Comparison of ENCODE assay signal across 21 cellular contexts in genomic region chr1:15123925-15124324, GRCh38. TPM values are rescaled to one million over a fixed set of nuclear protein-coding genes. Genes with fewer than 3 reads are reported as not detected.
DNase-seq lines count a peak whose midpoint lies in the region; ATAC-seq and TF ChIP-seq lines count a peak whose summit lies in the region.
"Had no signal": no experiment of that assay in that cellular context is flagged by ENCODE, and none has a peak within 500 bp of the region (broad histone marks: within the 10 kb centered on the region; RNA-seq: fewer than 3 reads in every experiment).

No MANE protein-coding gene starts in this region.

- no peaks in the 10 kb centered on the region for H3K27me3 Mint-ChIP-seq in Caco-2 (ENCODE audit: insufficient read depth, unreplicated experiment)

- no TSS peak for BruUV-seq in Caco-2 (replicated peaks; lab: Mats Ljungman, UMichigan)

- H3K4me3 Mint-ChIP-seq in Caco-2 (ENCODE audit: unreplicated experiment): no peak overlapping the region
- H3K4me3 Mint-ChIP-seq: CD14-positive monocyte; CD4-positive, alpha-beta T cell; CD8-positive, alpha-beta memory T cell had no signal

- POLR2A ChIA-PET in Caco-2 (lab: Charles Lee): no interaction called here

- H3K79me2 ChIP-seq in osteoblast (ENCODE audit: insufficient read depth, low read length): no peaks in the 10 kb centered on the region

- no peaks in the 10 kb centered on the region for H3K9me3 Mint-ChIP-seq in Caco-2 (ENCODE audit: unreplicated experiment)
- H3K9me3 Mint-ChIP-seq: CD14-positive monocyte; CD4-positive, alpha-beta T cell; CD8-positive, alpha-beta memory T cell had no signal

- H3K4me2 ChIP-seq in osteoblast (ENCODE audit: insufficient read depth, low read length): no peak overlapping the region
- H3K4me2 ChIP-seq: A549; BLaER1 treated with 17β-estradiol and CSF1 and Interleukin-3, amounts not matched to agents 10 nM and 100 nM had no signal

- H3K36me3 ChIP-seq in osteoblast (ENCODE audit: insufficient read depth, low read length): no peaks in the 10 kb centered on the region
- no peaks in the 10 kb centered on the region for H3K36me3 ChIP-seq in Caco-2 (ENCODE audit: control insufficient read depth, insufficient read depth, low read length)
- H3K36me3 ChIP-seq: BE2C; BLaER1 treated with 17β-estradiol and CSF1 and Interleukin-3, amounts not matched to agents 10 nM and 100 nM had no signal

- CTCF ChIA-PET in Caco-2 (lab: Charles Lee): no interaction called here

- no peak overlapping the region for H3K27ac Mint-ChIP-seq in Caco-2 (ENCODE audit: unreplicated experiment)
- H3K27ac Mint-ChIP-seq: CD14-positive monocyte; CD4-positive, alpha-beta T cell; CD8-positive, alpha-beta memory T cell had no signal

- H3K9me3 ChIP-seq in osteoblast (ENCODE audit: low read depth, low read length) (no peaks in the 10 kb centered on the region), Caco-2 (no peaks in the 10 kb centered on the region)
- H3K9me3 ChIP-seq: A549; BE2C; BLaER1 treated with 17β-estradiol and CSF1 and Interleukin-3, amounts not matched to agents 10 nM and 100 nM had no signal

- ATAC-seq in left ventricle myocardium superior (peak; percentile 26), left cardiac atrium (no peak)
- ATAC-seq: A549 had no signal

- H3K4me1 Mint-ChIP-seq in Caco-2 (ENCODE audit: low read depth, unreplicated experiment): no peaks in the 10 kb centered on the region
- H3K4me1 Mint-ChIP-seq: CD14-positive monocyte; CD8-positive, alpha-beta memory T cell had no signal

- DNase-seq in NCI-H2227 (lab: John Stamatoyannopoulos, UW; ENCODE audit: unreplicated experiment): peak; percentile 46
- DNase-seq in NCI-H2227 treated with DMSO at 0.1 percent for 48 hours (lab: John Stamatoyannopoulos, UW): no peak
- no peak for DNase-seq in left ventricle myocardium superior
- DNase-seq in left cardiac atrium: no peak
- peak; percentile 81 for DNase-seq in NCI-H69 (lab: John Stamatoyannopoulos, UW)
- peak; percentile 47 for DNase-seq in osteoblast (ENCODE audit: insufficient read length, low spot score, missing footprints)
- DNase-seq in Caco-2: no peak
- DNase-seq in NCI-H526 treated with DMSO at 0.1 percent for 48 hours (lab: John Stamatoyannopoulos, UW): no peak
- DNase-seq: 8988T; ACHN; AML-193; BE2C; CD4-positive, alpha-beta T cell; CD8-positive, alpha-beta memory T cell; DMS153; DND-41; GM23248; HCEC 1CT had no signal

- H3K27me3 ChIP-seq in osteoblast (ENCODE audit: insufficient read depth, low read length): peaks cover 17% of the 10 kb centered on the region
- H3K27me3 ChIP-seq in Caco-2 (replicated peaks; ENCODE audit: control insufficient read depth, insufficient read depth, low read length): no peaks in the 10 kb centered on the region
- H3K27me3 ChIP-seq: BE2C; BLaER1 treated with 17β-estradiol and CSF1 and Interleukin-3, amounts not matched to agents 10 nM and 100 nM had no signal

- intact Hi-C loops in left ventricle myocardium superior (cut with micrococcal nuclease): no loop called here
- intact Hi-C loops in left cardiac atrium (cut with DNase I): loop anchor here in 1 of 2 donors (10.0 kb wide), 1 partner anchor 181 kb away; no protein-coding TSS in a partner anchor
- intact Hi-C loops in Caco-2 (cut with micrococcal nuclease; ENCODE audit: unreplicated experiment): no loop called here

- H4K20me1 ChIP-seq in osteoblast (ENCODE audit: insufficient read depth, low read length): no peaks in the 10 kb centered on the region
- H4K20me1 ChIP-seq: BLaER1 treated with 17β-estradiol and CSF1 and Interleukin-3, amounts not matched to agents 10 nM and 100 nM had no signal

- no peak overlapping the region for H2AFZ ChIP-seq in osteoblast (ENCODE audit: low read length)
- H2AFZ ChIP-seq: GM23248 had no signal

- no peaks in the 10 kb centered on the region for H3K4me1 ChIP-seq in osteoblast (ENCODE audit: insufficient read depth, low read length)
- peaks cover 4% of the 10 kb centered on the region; the same call in 1 of the 2 replicates for H3K4me1 ChIP-seq in Caco-2
- H3K4me1 ChIP-seq: A549, BE2C had no signal

- H3K36me3 Mint-ChIP-seq in Caco-2 (ENCODE audit: insufficient read depth, unreplicated experiment): no peaks in the 10 kb centered on the region
- H3K36me3 Mint-ChIP-seq: CD14-positive monocyte; CD8-positive, alpha-beta memory T cell had no signal

- no peak overlapping the region for H3K4me3 ChIP-seq in osteoblast (ENCODE audit: insufficient read depth, low read length)
- H3K4me3 ChIP-seq in Caco-2 (ENCODE audit: low read depth, low read length): no peak overlapping the region
- H3K4me3 ChIP-seq: A549; BLaER1 treated with 17β-estradiol and CSF1 and Interleukin-3, amounts not matched to agents 10 nM and 100 nM; GM23248 had no signal

- no peak overlapping the region for H3K27ac ChIP-seq in osteoblast (ENCODE audit: low read depth, low read length)
- H3K27ac ChIP-seq: A549; BLaER1 treated with 17β-estradiol and CSF1 and Interleukin-3, amounts not matched to agents 10 nM and 100 nM; GM23248 had no signal

- TF ChIP-seq CTCF in osteoblast (IDR thresholded peaks at IDR 0.05; ENCODE audit: extremely low read depth, low read depth, low read length) (no peak), Caco-2 (IDR thresholded peaks at IDR 0.05; ENCODE audit: insufficient read depth in 1 of 2, low read depth in 1 of 2, low read length in 1 of 2, severe bottlenecking in 1 of 2, unreplicated experiment in 1 of 2) (no peak)

RNA-seq across cellular contexts. Expression of gene TMEM51, which starts 29.6 kb away (rescaled TPM):
- total RNA-seq in left ventricle myocardium superior (4.9 TPM), left cardiac atrium (1 to 10 TPM; 4.2 to 4.3 TPM), osteoblast (0.59 and 0.72 TPM in 2 replicates), Caco-2 (2022) (24.7 and 25.0 TPM in 2 replicates)
- total RNA-seq: CD4-positive, alpha-beta T cell had no signal

Comparison
In these comparisons a context has a peak if more than half of its experiments do, and no peak if none do; other contexts are left out.
1. DNase-seq: peak in NCI-H2227 (single experiment), NCI-H69 (single experiment) and osteoblast (single experiment); none in NCI-H2227 treated with DMSO at 0.1 percent for 48 hours (single experiment), left ventricle myocardium superior (single experiment), left cardiac atrium (single experiment), Caco-2 (0 of 2) and NCI-H526 treated with DMSO at 0.1 percent for 48 hours (single experiment).